ENCODE assay signal across 28 cellular contexts in the genomic region with DNA sequence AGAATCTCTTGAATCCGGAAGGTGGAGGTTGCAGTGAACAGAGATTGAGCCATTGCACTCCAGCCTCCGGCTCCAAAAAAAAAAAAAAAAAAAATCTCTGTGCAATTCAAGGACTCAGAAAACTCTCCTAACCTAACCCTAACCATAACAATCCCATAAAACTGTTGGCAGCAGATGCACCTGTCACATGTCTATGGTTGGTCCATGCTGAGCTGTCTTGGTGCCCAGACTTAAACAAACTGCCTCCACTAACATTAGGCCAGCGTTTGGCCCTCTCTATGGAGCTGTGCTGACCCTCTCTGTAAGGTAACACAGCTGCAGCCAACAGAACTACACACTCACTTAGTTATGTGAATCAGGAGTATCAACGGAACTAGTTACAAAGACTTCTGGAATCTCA.
"Had no signal": no experiment of that assay in that cellular context is flagged by ENCODE, and none has a peak within 500 bp of the region (broad histone marks: within the 10 kb centered on the region; RNA-seq: fewer than 3 reads in every experiment).

No MANE protein-coding gene starts in this region.

- DNase-seq: activated CD4-positive, alpha-beta memory T cell treated with anti-CD3 and anti-CD28 coated beads, Interleukin-2, amount 10 ng/mL, durations not matched to agents 7 days and 5 days; activated CD4-positive, alpha-beta T cell treated with anti-CD3 and anti-CD28 coated beads for 1 hour; activated CD4-positive, alpha-beta T cell treated with anti-CD3 and anti-CD28 coated beads for 36 hours; activated CD4-positive, alpha-beta T cell treated with anti-CD3 and anti-CD28 coated beads for 48 hours; activated CD4-positive, alpha-beta T cell treated with anti-CD3 and anti-CD28 coated beads, Interleukin-2, amount 10 ng/mL, durations not matched to agents 7 days and 5 days; activated CD4-positive, alpha-beta T cell treated with anti-CD3 and anti-CD28 coated beads, Interleukin-2, amount 50 U/mL, for 48 hours; activated CD4-positive, CD25-positive, alpha-beta regulatory T cell; activated CD8-positive, alpha-beta memory T cell treated with anti-CD3 and anti-CD28 coated beads for 24 hours; activated CD8-positive, alpha-beta memory T cell treated with anti-CD3 and anti-CD28 coated beads, Interleukin-2, amount 10 ng/mL, durations not matched to agents 7 days and 5 days; activated CD8-positive, alpha-beta memory T cell treated with anti-CD3 and anti-CD28 coated beads, Interleukin-2, amount 50 U/mL, for 48 hours; activated CD8-positive, alpha-beta T cell treated with anti-CD3 and anti-CD28 coated beads, Interleukin-2, amount 10 ng/mL, durations not matched to agents 7 days and 5 days; activated effector memory CD4-positive, alpha-beta T cell treated with Interleukin-2 at 50 U/mL for 16 hours; activated gamma-delta T cell; activated naive CD4-positive, alpha-beta T cell treated with anti-CD3 and anti-CD28 coated beads, Interleukin-2, amount 10 ng/mL, durations not matched to agents 7 days and 5 days; activated naive CD4-positive, alpha-beta T cell treated with Interleukin-2 at 50 U/mL for 16 hours; activated naive CD8-positive, alpha-beta T cell treated with anti-CD3 and anti-CD28 coated beads, Interleukin-2, amount 10 ng/mL, durations not matched to agents 7 days and 5 days; activated naive CD8-positive, alpha-beta T cell treated with anti-CD3 and anti-CD28 coated beads, Interleukin-2, amount 50 U/mL, for 24 hours; activated T-cell treated with anti-CD3 and anti-CD28 coated beads, Interleukin-2, amount 50 U/mL, for 24 hours; activated T-cell treated with anti-CD3 and anti-CD28 coated beads, Interleukin-2, amount 50 U/mL, for 48 hours; amygdala; anterior cingulate cortex; central memory CD4-positive, alpha-beta T cell; T-helper 1 cell; T-helper 2 cell; T-helper 9 cell; WERI-Rb-1 had no signal

- H3K4me3 ChIP-seq: ascending aorta, breast epithelium had no signal

- H3K4me1 ChIP-seq: ascending aorta, breast epithelium had no signal

- H3K27ac ChIP-seq: ascending aorta, breast epithelium, WERI-Rb-1 had no signal

- H3K36me3 ChIP-seq: ascending aorta, breast epithelium, WERI-Rb-1 had no signal

- H3K9me3 ChIP-seq: ascending aorta, breast epithelium had no signal

- H3K27me3 ChIP-seq: ascending aorta, breast epithelium had no signal
